8 cellular contexts compared by ENCODE assay signal in genomic region chr1:100265931-100266830, GRCh38. TPM values are rescaled to one million over a fixed set of nuclear protein-coding genes. Genes with fewer than 3 reads are reported as not detected.
A peak's percentile ranks its signal among the peaks of the same experiment; 100 is the strongest.
DNase-seq lines count a peak whose midpoint lies in the region; ATAC-seq and TF ChIP-seq lines count a peak whose summit lies in the region.

RTCA (plus strand) TSS chr1:100266216; CDS start chr1:100266376, 160 bp downstream.

- H4K20me1 ChIP-seq in DND-41 (ENCODE audit: insufficient read depth, low read length) (no peaks in the 10 kb centered on the region; the same call in 1 of the 2 replicates), GM23338 (replicated peaks; ENCODE audit: insufficient read depth) (peaks cover 7% of the 10 kb centered on the region), fibroblast of lung (ENCODE audit: control insufficient read depth, extremely low read depth, insufficient read depth, low read length) (no peaks in the 10 kb centered on the region)

- H3K4me1 ChIP-seq in DND-41 (ENCODE audit: insufficient read depth, low read length) (peaks cover 38% of the 10 kb centered on the region), GM23338 (ENCODE audit: insufficient read depth) (peaks cover 6% of the 10 kb centered on the region), fibroblast of lung (ENCODE audit: control insufficient read depth, extremely low read depth, insufficient read depth, low read length) (peaks cover 4% of the 10 kb centered on the region)

- H3K27me3 Mint-ChIP-seq in GM23338 (ENCODE audit: insufficient read depth, low read depth, poor library complexity): peaks cover 13% of the 10 kb centered on the region
- no peaks in the 10 kb centered on the region for H3K27me3 Mint-ChIP-seq in activated T-helper 17 cell treated with anti-CD3 and anti-CD28 coated beads, Interleukin-2, amount 50 U/mL, for 72 hours
- H3K27me3 Mint-ChIP-seq in naive thymus-derived CD8-positive, alpha-beta T cell: no peaks in the 10 kb centered on the region

- DNase-seq in DND-41: peak; percentile 96
- DNase-seq in GM23338 (ENCODE audit: low spot score): peak; percentile 99
- peak; percentile 95 for DNase-seq in LHCN-M2 (ENCODE audit: low read depth)
- peak; percentile 97 for DNase-seq in RPMI8226
- peak; percentile 88 to 95 for DNase-seq in fibroblast of lung (ENCODE audit: low read depth in 2 of 2)
- peak; percentile 91 to 98 (median 94) for DNase-seq in naive thymus-derived CD8-positive, alpha-beta T cell
- DNase-seq in stimulated activated naive CD4-positive, alpha-beta T cell (lab: John Stamatoyannopoulos, UW): peak; percentile 89 to 96 (median 92)

- no peaks in the 10 kb centered on the region for H3F3A ChIP-seq in GM23338 (replicated peaks; ENCODE audit: low read depth)

- H3K4me3 ChIP-seq in DND-41 (ENCODE audit: low read depth in 1 of 2, low read length in 2 of 2): peak within 1 kb of the TSS; percentile 90 to 91
- peak within 1 kb of the TSS; percentile 92 for H3K4me3 ChIP-seq in GM23338
- H3K4me3 ChIP-seq in fibroblast of lung (replicated peaks in 1 of 4; ENCODE audit: control extremely low read depth in 1 of 4, insufficient read depth in 1 of 4, low read depth in 3 of 4, low read length in 4 of 4): peak within 1 kb of the TSS; percentile 92 to 100 (median 96)

- peak within 1 kb of the TSS; percentile 94 for H2AFZ ChIP-seq in DND-41 (ENCODE audit: low read depth, low read length)
- peak within 1 kb of the TSS; percentile 98 for H2AFZ ChIP-seq in GM23338
- peak within 1 kb of the TSS; percentile 100 for H2AFZ ChIP-seq in fibroblast of lung (ENCODE audit: low read length)

- TF ChIP-seq CTCF in DND-41 (IDR thresholded peaks at IDR 0.05; ENCODE audit: borderline replicate concordance, extremely low read depth, low read length, poor library complexity, severe bottlenecking): no peak
- TF ChIP-seq CTCF in GM23338 (conservative IDR thresholded peaks at IDR 0.05; ENCODE audit: low read depth in 2 of 2): no peak
- TF ChIP-seq CTCF in fibroblast of lung (conservative IDR thresholded peaks at IDR 0.05 in 1 of 2, IDR thresholded peaks at IDR 0.05 in 1 of 2; ENCODE audit: low read depth in 1 of 2, low read length in 2 of 2): no peak

- peaks cover 59% of the 10 kb centered on the region for H3K36me3 Mint-ChIP-seq in GM23338 (ENCODE audit: low read depth)
- peaks cover 59% of the 10 kb centered on the region for H3K36me3 Mint-ChIP-seq in activated T-helper 17 cell treated with anti-CD3 and anti-CD28 coated beads, Interleukin-2, amount 50 U/mL, for 72 hours (ENCODE audit: low read depth)
- peaks cover 10 to 34% (median 22%) of the 10 kb centered on the region in 3 donors for H3K36me3 Mint-ChIP-seq in naive thymus-derived CD8-positive, alpha-beta T cell

- H3K9me3 Mint-ChIP-seq in GM23338: peaks cover 19% of the 10 kb centered on the region
- H3K9me3 Mint-ChIP-seq in activated T-helper 17 cell treated with anti-CD3 and anti-CD28 coated beads, Interleukin-2, amount 50 U/mL, for 72 hours: no peaks in the 10 kb centered on the region
- H3K9me3 Mint-ChIP-seq in naive thymus-derived CD8-positive, alpha-beta T cell: peaks cover 0 to 7% (median 2%) of the 10 kb centered on the region in 9 donors

- no peaks in the 10 kb centered on the region for H3K9me2 ChIP-seq in GM23338 (ENCODE audit: insufficient read depth)

- H3K79me2 ChIP-seq in DND-41 (ENCODE audit: insufficient read depth, low read length) (peaks cover 53% of the 10 kb centered on the region), GM23338 (replicated peaks; ENCODE audit: insufficient read depth) (peaks cover 19% of the 10 kb centered on the region), fibroblast of lung (ENCODE audit: control insufficient read depth, insufficient read depth, low read length) (peaks cover 29% of the 10 kb centered on the region)

- H3K9ac ChIP-seq in DND-41 (ENCODE audit: low read depth, low read length): peak within 1 kb of the TSS; percentile 93
- peak within 1 kb of the TSS; percentile 85 for H3K9ac ChIP-seq in fibroblast of lung (ENCODE audit: insufficient read depth, low read length)

- H3K27ac Mint-ChIP-seq in GM23338: peak within 1 kb of the TSS; percentile 99
- H3K27ac Mint-ChIP-seq in activated T-helper 17 cell treated with anti-CD3 and anti-CD28 coated beads, Interleukin-2, amount 50 U/mL, for 72 hours: peak within 1 kb of the TSS; percentile 99
- H3K27ac Mint-ChIP-seq in naive thymus-derived CD8-positive, alpha-beta T cell: peak within 1 kb of the TSS; percentile 95 to 99 (median 98)

- H3K4me2 ChIP-seq in DND-41 (ENCODE audit: insufficient read depth, low read length) (peak within 1 kb of the TSS; percentile 85), GM23338 (peak within 1 kb of the TSS; percentile 97), fibroblast of lung (ENCODE audit: extremely low read depth, insufficient read depth, low read length) (peak within 1 kb of the TSS; percentile 89)

- H3K36me3 ChIP-seq in DND-41 (ENCODE audit: insufficient read depth, low read length): peaks cover 44% of the 10 kb centered on the region
- peaks cover 16% of the 10 kb centered on the region; the same call in 1 of the 2 replicates for H3K36me3 ChIP-seq in GM23338 (ENCODE audit: insufficient read depth)
- H3K36me3 ChIP-seq in fibroblast of lung (ENCODE audit: control insufficient read depth, insufficient read depth, low read length): peaks cover 12% of the 10 kb centered on the region

- ATAC-seq in DND-41 (ENCODE audit: insufficient read depth, low read depth) (peak; percentile 96), GM23338 (peak; percentile 96)
- peak; percentile 94 for ATAC-seq in activated T-helper 17 cell treated with anti-CD3 and anti-CD28 coated beads, Interleukin-2, amount 50 U/mL, for 72 hours (replicated peaks)
- ATAC-seq in naive thymus-derived CD8-positive, alpha-beta T cell: peak; percentile 95

- no peaks in the 10 kb centered on the region for H3K9me3 ChIP-seq in DND-41 (ENCODE audit: insufficient read depth, low read length, severe bottlenecking)
- no peaks in the 10 kb centered on the region for H3K9me3 ChIP-seq in fibroblast of lung (ENCODE audit: control insufficient read depth, insufficient read depth, low read depth, low read length)

- H3K27me3 ChIP-seq in DND-41 (ENCODE audit: insufficient read depth, low read length, poor library complexity): no peaks in the 10 kb centered on the region
- no peaks in the 10 kb centered on the region for H3K27me3 ChIP-seq in GM23338 (ENCODE audit: insufficient read depth)
- no peaks in the 10 kb centered on the region for H3K27me3 ChIP-seq in fibroblast of lung (ENCODE audit: control insufficient read depth, insufficient read depth, low read length)

- H3K27ac ChIP-seq in DND-41 (ENCODE audit: low read length) (peak within 1 kb of the TSS; percentile 92), GM23338 (ENCODE audit: low read depth) (peak within 1 kb of the TSS; percentile 91), fibroblast of lung (ENCODE audit: insufficient read depth, low read length) (peak within 1 kb of the TSS; percentile 86)

- H3K4me1 Mint-ChIP-seq in GM23338: peaks cover 5% of the 10 kb centered on the region; the same call in 2 of the 3 replicates
- peaks cover 19% of the 10 kb centered on the region for H3K4me1 Mint-ChIP-seq in activated T-helper 17 cell treated with anti-CD3 and anti-CD28 coated beads, Interleukin-2, amount 50 U/mL, for 72 hours
- H3K4me1 Mint-ChIP-seq in naive thymus-derived CD8-positive, alpha-beta T cell: peaks cover 25 to 59% (median 57%) of the 10 kb centered on the region in 4 donors

- H3K4me3 Mint-ChIP-seq in GM23338: peak within 1 kb of the TSS; percentile 100
- H3K4me3 Mint-ChIP-seq in activated T-helper 17 cell treated with anti-CD3 and anti-CD28 coated beads, Interleukin-2, amount 50 U/mL, for 72 hours: peak within 1 kb of the TSS; percentile 97
- H3K4me3 Mint-ChIP-seq in naive thymus-derived CD8-positive, alpha-beta T cell: peak within 1 kb of the TSS; percentile 96 to 100 (median 100)

- POLR2A ChIA-PET in naive thymus-derived CD8-positive, alpha-beta T cell (lab: Charles Lee): interaction anchor here (0.5 to 2.6 kb wide), 9 partner anchors 8 to 971 kb away, joined by 3 to 25 read pairs (median 4); partner anchors contain the start of genes CDC14A, DBT, S1PR1 and SASS6

TF ChIP-seq in GM23338, 12 proteins besides CTCF, POLR2A, EP300 and RAD21:
- TF ChIP-seq POLR2AphosphoS5 (IDR thresholded peaks at IDR 0.05; ENCODE audit: low read depth) (peak; percentile 90), EZH2phosphoT487 (IDR thresholded peaks at IDR 0.05; ENCODE audit: unreplicated experiment) (no peak)

RNA-seq across cellular contexts. Expression of gene RTCA, which starts in this region (rescaled TPM):
- total RNA-seq in GM23338 (2014; rRNA removed; shearing (Covaris generic)): 27.5 and 36.6 TPM in 2 replicates
- polyA plus RNA-seq in GM23338 (2016; fragmentation: Nextera tagmentation; extraction: Ambion mirVana) (34.9 and 36.6 TPM in 2 replicates), fibroblast of lung (38.4 and 39.2 TPM in 2 replicates)
- total RNA-seq in LHCN-M2 (2014; rRNA removed) (41.2 and 45.6 TPM in 2 replicates), fibroblast of lung (35.4 and 45.9 TPM in 2 replicates)
- polyA plus RNA-seq in LHCN-M2 (2012): 29.1 TPM
- 10 to 100 TPM; 48.3 to 57.7 TPM for total RNA-seq in activated T-helper 17 cell treated with anti-CD3 and anti-CD28 coated beads, Interleukin-2, amount 50 U/mL, for 72 hours
- 36.6 and 38.3 TPM in 2 replicates for polyA plus RNA-seq in fibroblast of lung (2012)
- 2.7 and 7.4 TPM in 2 replicates for polyA minus RNA-seq in fibroblast of lung (ENCODE audit: low replicate concordance)
- total RNA-seq in naive thymus-derived CD8-positive, alpha-beta T cell: 10 to 100 TPM; 36.6 to 42.2 TPM
- 10 to 100 TPM; 13.8 to 18.0 (median 15.2) TPM for polyA plus RNA-seq in naive thymus-derived CD8-positive, alpha-beta T cell

Comparison
In these comparisons a context has a peak if more than half of its experiments do, and no peak if none do; other contexts are left out.
1. Peak in every context shown above with its lines: DNase-seq, ATAC-seq, H3K4me3 ChIP-seq and H3K27ac ChIP-seq.